20 cellular contexts compared by ENCODE assay signal in the genomic region with DNA sequence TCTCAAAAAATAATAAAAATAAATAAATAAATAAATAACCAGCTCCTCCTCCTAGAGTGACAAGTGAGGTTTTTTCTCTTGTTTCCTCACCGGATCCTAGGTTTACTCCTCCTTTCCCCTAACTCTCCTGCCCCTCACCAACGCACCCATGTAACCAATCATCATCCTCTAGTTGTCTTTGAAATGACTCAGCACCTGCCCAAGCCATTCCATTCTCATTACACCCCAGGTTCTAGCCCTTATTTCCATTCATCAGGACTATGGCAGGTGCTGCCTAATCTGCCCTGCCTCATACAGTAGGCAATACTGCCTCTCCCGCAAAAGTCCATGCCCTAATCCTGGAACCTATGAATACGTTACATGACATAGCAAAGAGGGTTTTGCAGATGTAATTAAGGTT.
"Had no signal": no experiment of that assay in that cellular context is flagged by ENCODE, and none has a peak within 500 bp of the region (broad histone marks: within the 10 kb centered on the region; RNA-seq: fewer than 3 reads in every experiment).

No MANE protein-coding gene starts in this region.

- H3K4me3 ChIP-seq: MG63, PC-9, Peyer's patch, SJCRH30 had no signal

- DNase-seq: IMR-90; Karpas-422; KG1; MG63; NCI-H1092; NCI-H1436; NCI-H1694 treated with DMSO at 0.1 percent for 48 hours; NCI-H1930; NCI-H2107; NCI-H2171; NCI-H345; NCI-H446 treated with DMSO at 0.1 percent for 48 hours; NCI-H510A treated with DMSO at 0.1 percent for 48 hours; NCI-H526; NK-92 treated with Interleukin-12 subunit alpha and Interleukin-12 subunit beta, amount 100 ng/mL, for 24 hours; OCI-M1; PC-9; Peyer's patch; SHP77 treated with DMSO at 0.1 percent for 48 hours; SJCRH30 had no signal

- H2AFZ ChIP-seq: PC-9 had no signal

- H3K9me3 ChIP-seq: MG63, Peyer's patch, SJCRH30 had no signal

- H3K4me1 ChIP-seq: Peyer's patch, SJCRH30 had no signal

- H3K27ac ChIP-seq: PC-9, Peyer's patch, SJCRH30 had no signal

- H3K27me3 ChIP-seq: MG63, Peyer's patch, SJCRH30 had no signal

- H3K4me2 ChIP-seq: PC-9 had no signal

- H3K36me3 ChIP-seq: MG63, Peyer's patch, SJCRH30 had no signal
